In the genomic region with DNA sequence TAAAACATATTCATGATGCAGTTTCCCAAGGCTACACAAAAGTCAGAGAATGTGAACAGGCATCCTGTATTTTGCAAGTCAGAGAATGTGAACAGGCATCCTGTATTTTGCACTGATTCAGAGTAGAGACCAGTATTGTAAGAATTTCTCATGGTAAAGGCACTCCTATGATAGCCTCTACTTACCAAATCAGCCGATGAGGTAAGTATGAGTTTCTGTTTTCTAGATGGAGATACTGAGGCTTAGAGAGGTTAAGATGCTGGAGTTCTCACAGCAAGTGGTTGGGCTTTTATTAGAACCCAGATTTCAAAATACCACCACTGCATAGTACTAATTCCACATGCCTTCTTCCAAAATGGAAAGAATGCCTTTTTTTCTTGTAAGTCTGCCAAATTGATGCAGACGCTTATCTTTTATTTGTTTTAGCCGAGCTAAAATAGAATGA, we compare ENCODE assay signal across 1 cellular context.
TF ChIP-seq lines count a peak whose summit lies in the region.

No MANE protein-coding gene starts in this region.

TF ChIP-seq in SK-N-SH treated with all-trans-retinoic acid at 6 μM for 48 hours, 23 proteins besides CTCF, POLR2A, EP300 and RAD21 (continued from another document):
- TF ChIP-seq ARNTL (CRISPR knock-in tag; IDR thresholded peaks at IDR 0.05; ENCODE audit: borderline replicate concordance, low read depth), result no peak
